Comparison of ENCODE assay signal across 23 cellular contexts in genomic region chrX:136598631-136599030, GRCh38. TPM values are rescaled to one million over a fixed set of nuclear protein-coding genes. Genes with fewer than 3 reads are reported as not detected.
A peak's percentile ranks its signal among the peaks of the same experiment; 100 is the strongest.
DNase-seq lines count a peak whose midpoint lies in the region; ATAC-seq and TF ChIP-seq lines count a peak whose summit lies in the region.
"Had no signal": no experiment of that assay in that cellular context is flagged by ENCODE, and none has a peak within 500 bp of the region (broad histone marks: within the 10 kb centered on the region; RNA-seq: fewer than 3 reads in every experiment).

No MANE protein-coding gene starts in this region.

- WGBS in mammary epithelial cell (ENCODE audit: low coverage, missing lambda C conversion rate) = 68% methylated on average over 8 of the region's 8 CpGs

- CTCF ChIA-PET in mammary epithelial cell (lab: Charles Lee; ENCODE audit: low non-redundant PET) = interaction anchor here (0.6 kb wide), 1 partner anchor 282 kb away, joined by 4 read pairs; the partner anchor contains the start of gene RBMX
- CTCF ChIA-PET in MCF 10A (lab: Yijun Ruan, JAX) = interaction anchor here (0.7 kb wide), 1 partner anchor 234 kb away, joined by 3 read pairs; no protein-coding TSS in a partner anchor
- CTCF ChIA-PET in T-cell (lab: Charles Lee) = no interaction called here
- CTCF ChIA-PET in activated naive CD4-positive, alpha-beta T cell treated with anti-CD3 and anti-CD28 coated beads, Interleukin-2, amount 10 ng/mL, durations not matched to agents 7 days and 5 days (lab: Charles Lee) = interaction anchor here (0.6 to 0.9 kb wide), 3 partner anchors 8 to 166 kb away, joined by 3 to 4 read pairs (median 3); no protein-coding TSS in a partner anchor

- H3K27me3 Mint-ChIP-seq in MCF 10A (ENCODE audit: insufficient read depth, unreplicated experiment) (peaks cover 27% of the 10 kb centered on the region), T-cell (peaks cover 0 to 16% of the 10 kb centered on the region in 2 donors)
- H3K27me3 Mint-ChIP-seq in activated naive CD4-positive, alpha-beta T cell treated with anti-CD3 and anti-CD28 coated beads, Interleukin-2, amount 10 ng/mL, durations not matched to agents 7 days and 5 days = no peaks in the 10 kb centered on the region

- intact Hi-C loops in mammary epithelial cell (cut with micrococcal nuclease) = no loop called here
- intact Hi-C loops in MCF 10A (cut with micrococcal nuclease) = no loop called here
- intact Hi-C loops in colonic mucosa (cut with DNase I) = no loop called here

- BruUV-seq in mammary epithelial cell (replicated peaks; lab: Mats Ljungman, UMichigan) (no TSS peak), MCF 10A (replicated peaks; lab: Mats Ljungman, UMichigan) (no TSS peak)

- peaks cover 15% of the 10 kb centered on the region for H3K9me3 Mint-ChIP-seq in MCF 10A (ENCODE audit: unreplicated experiment)
- H3K9me3 Mint-ChIP-seq in T-cell = no peaks in the 10 kb centered on the region
- H3K9me3 Mint-ChIP-seq in activated naive CD4-positive, alpha-beta T cell treated with anti-CD3 and anti-CD28 coated beads, Interleukin-2, amount 10 ng/mL, durations not matched to agents 7 days and 5 days = no peaks in the 10 kb centered on the region

- no peak overlapping the region for H3K27ac ChIP-seq in mammary epithelial cell (ENCODE audit: insufficient read depth, low read depth, low read length)
- no peak overlapping the region for H3K27ac ChIP-seq in colonic mucosa
- H3K27ac ChIP-seq: gastroesophageal sphincter, lower lobe of right lung, neutrophil, SK-N-MC, transverse colon had no signal

- DNase-seq in mammary epithelial cell = peak; percentile 48
- no peak for DNase-seq in MCF 10A (ENCODE audit: unreplicated experiment)
- DNase-seq in T-cell = no peak
- no peak for DNase-seq in activated naive CD4-positive, alpha-beta T cell treated with anti-CD3 and anti-CD28 coated beads, Interleukin-2, amount 10 ng/mL, durations not matched to agents 7 days and 5 days
- DNase-seq in stimulated activated CD4-positive, alpha-beta T cell treated with anti-CD3 and anti-CD28 coated beads, Interleukin-4, amount 100 ng/mL, for 24 hours = peak; percentile 54
- DNase-seq in COLO668 (lab: John Stamatoyannopoulos, UW; ENCODE audit: unreplicated experiment) = no peak
- DNase-seq in activated gamma-delta T cell (lab: John Stamatoyannopoulos, UW) = no peak
- DNase-seq in colonic mucosa = no peak
- DNase-seq: activated CD4-positive, CD25-positive, alpha-beta regulatory T cell treated with anti-CD3 and anti-CD28 coated beads, Interleukin-2, amount 50 U/mL, for 72 hours; aorta; DMS153; GDM1; kidney; lower lobe of right lung; NCI-H1417 treated with DMSO at 0.1 percent for 48 hours; NCI-H524 treated with DMSO at 0.1 percent for 48 hours; transverse colon had no signal

- no peak overlapping the region for H3K27ac Mint-ChIP-seq in MCF 10A (ENCODE audit: low read depth, unreplicated experiment)
- H3K27ac Mint-ChIP-seq in T-cell = peak overlapping the region; percentile 78 to 90
- peak overlapping the region; percentile 71 for H3K27ac Mint-ChIP-seq in activated naive CD4-positive, alpha-beta T cell treated with anti-CD3 and anti-CD28 coated beads, Interleukin-2, amount 10 ng/mL, durations not matched to agents 7 days and 5 days

- H3K4me3 ChIP-seq in mammary epithelial cell (replicated peaks in 1 of 3; ENCODE audit: insufficient read depth in 1 of 3, low read depth in 2 of 3, low read length in 3 of 3) (no peak overlapping the region), colonic mucosa (no peak overlapping the region)
- H3K4me3 ChIP-seq: gastroesophageal sphincter, lower lobe of right lung, SK-N-MC, transverse colon had no signal

- no peaks in the 10 kb centered on the region for H3K4me1 ChIP-seq in mammary epithelial cell (ENCODE audit: insufficient read depth, low read length)
- no peaks in the 10 kb centered on the region for H3K4me1 ChIP-seq in colonic mucosa
- H3K4me1 ChIP-seq: gastroesophageal sphincter, lower lobe of right lung, transverse colon had no signal

- no peaks in the 10 kb centered on the region for H3K9me3 ChIP-seq in mammary epithelial cell (replicated peaks; ENCODE audit: insufficient read depth, low read length)
- H3K9me3 ChIP-seq in colonic mucosa = no peaks in the 10 kb centered on the region
- H3K9me3 ChIP-seq: gastroesophageal sphincter, lower lobe of right lung, neutrophil, transverse colon had no signal

- no peak overlapping the region for H3K4me3 Mint-ChIP-seq in MCF 10A (ENCODE audit: unreplicated experiment)
- peak overlapping the region; percentile 21 to 44 (median 24) for H3K4me3 Mint-ChIP-seq in T-cell
- H3K4me3 Mint-ChIP-seq in activated naive CD4-positive, alpha-beta T cell treated with anti-CD3 and anti-CD28 coated beads, Interleukin-2, amount 10 ng/mL, durations not matched to agents 7 days and 5 days = no peak overlapping the region

- H3K36me3 ChIP-seq in mammary epithelial cell (ENCODE audit: insufficient read depth, low read length) (no peaks in the 10 kb centered on the region), colonic mucosa (no peaks in the 10 kb centered on the region)
- H3K36me3 ChIP-seq: gastroesophageal sphincter, lower lobe of right lung, neutrophil, transverse colon had no signal

- H2AFZ ChIP-seq in mammary epithelial cell (ENCODE audit: low read depth, low read length) = no peak overlapping the region

- no peaks in the 10 kb centered on the region for H3K4me1 Mint-ChIP-seq in MCF 10A (ENCODE audit: insufficient read depth, unreplicated experiment)
- H3K4me1 Mint-ChIP-seq in T-cell = peaks cover 21 to 54% (median 23%) of the 10 kb centered on the region in 3 donors
- peaks cover 26% of the 10 kb centered on the region for H3K4me1 Mint-ChIP-seq in activated naive CD4-positive, alpha-beta T cell treated with anti-CD3 and anti-CD28 coated beads, Interleukin-2, amount 10 ng/mL, durations not matched to agents 7 days and 5 days

- H3K36me3 Mint-ChIP-seq in MCF 10A (ENCODE audit: insufficient read depth, unreplicated experiment) (no peaks in the 10 kb centered on the region), T-cell (no peaks in the 10 kb centered on the region)
- H3K36me3 Mint-ChIP-seq in activated naive CD4-positive, alpha-beta T cell treated with anti-CD3 and anti-CD28 coated beads, Interleukin-2, amount 10 ng/mL, durations not matched to agents 7 days and 5 days = peaks cover 7% of the 10 kb centered on the region

- H3K27me3 ChIP-seq in mammary epithelial cell (ENCODE audit: insufficient read depth, low read length) (no peaks in the 10 kb centered on the region), colonic mucosa (no peaks in the 10 kb centered on the region)
- H3K27me3 ChIP-seq: gastroesophageal sphincter, neutrophil, transverse colon had no signal

- H4K20me1 ChIP-seq in mammary epithelial cell (ENCODE audit: insufficient read depth, low read length) = no peaks in the 10 kb centered on the region

- ATAC-seq in T-cell (replicated peaks in 1 of 4) = peak in 1 of 4 experiments; percentile 82
- ATAC-seq: esophagus mucosa, gastroesophageal sphincter, lower lobe of right lung had no signal

- in situ Hi-C loops in mammary epithelial cell (cut with MboI; ENCODE audit: low sequenced_read_pairs in 2 of 2) = no loop called here

- POLR2A ChIA-PET in MCF 10A (lab: Yijun Ruan, JAX) = interaction anchor here (0.7 kb wide), 1 partner anchor 189 kb away, joined by 3 read pairs; no protein-coding TSS in a partner anchor
- POLR2A ChIA-PET in T-cell (lab: Charles Lee) = no interaction called here

- dilution Hi-C loops in mammary epithelial cell (cut with HindIII; ENCODE audit: low sequenced_read_pairs) = no loop called here

- no peak overlapping the region for H3K4me2 ChIP-seq in mammary epithelial cell (ENCODE audit: insufficient read depth, low read depth, low read length)

- TF ChIP-seq CTCF in mammary epithelial cell (conservative IDR thresholded peaks at IDR 0.05 in 1 of 2, IDR thresholded peaks at IDR 0.05 in 1 of 2; ENCODE audit: extremely low read depth in 1 of 2, insufficient read depth in 1 of 2, low read depth in 1 of 2, low read length in 2 of 2) = no peak
- no peak for TF ChIP-seq CTCF in MCF 10A (IDR thresholded peaks at IDR 0.05; ENCODE audit: unreplicated experiment)
- TF ChIP-seq CTCF in colonic mucosa (IDR thresholded peaks at IDR 0.05) = no peak

- H3K9ac ChIP-seq in mammary epithelial cell (ENCODE audit: insufficient read depth, low read length) (no peak overlapping the region), colonic mucosa (ENCODE audit: low read depth in 2 of 2, low read length in 2 of 2) (no peak overlapping the region)

- no peaks in the 10 kb centered on the region for H3K79me2 ChIP-seq in mammary epithelial cell (ENCODE audit: insufficient read depth, low read length)

RNA-seq across cellular contexts. Expression of gene CD40LG, which starts 49.3 kb away (rescaled TPM):
- total RNA-seq in mammary epithelial cell = not detected
- not detected for polyA plus RNA-seq in mammary epithelial cell
- not detected for polyA minus RNA-seq in mammary epithelial cell
- total RNA-seq in MCF 10A (2022) = not detected in 2 replicates
- 10 to 100 TPM; 23.8 to 38.4 (median 37.1) TPM for total RNA-seq in T-cell
- under 1 TPM; 0.44 to 0.69 TPM for total RNA-seq in colonic mucosa
- total RNA-seq: esophagus mucosa, M059J, RPMI7951 had no signal
- polyA plus RNA-seq: aorta had no signal

Comparison
In these comparisons a context has a peak if more than half of its experiments do, and no peak if none do; other contexts are left out.
1. DNase-seq: peak in mammary epithelial cell (single experiment) and stimulated activated CD4-positive, alpha-beta T cell treated with anti-CD3 and anti-CD28 coated beads, Interleukin-4, amount 100 ng/mL, for 24 hours (single experiment); none in MCF 10A (single experiment), T-cell (0 of 34), activated naive CD4-positive, alpha-beta T cell treated with anti-CD3 and anti-CD28 coated beads, Interleukin-2, amount 10 ng/mL, durations not matched to agents 7 days and 5 days (single experiment), COLO668 (single experiment), activated gamma-delta T cell (single experiment) and colonic mucosa (single experiment).
2. H3K4me3 Mint-ChIP-seq: peak in T-cell (3 of 3); none in MCF 10A (single experiment) and activated naive CD4-positive, alpha-beta T cell treated with anti-CD3 and anti-CD28 coated beads, Interleukin-2, amount 10 ng/mL, durations not matched to agents 7 days and 5 days (single experiment).
3. RNA of gene CD40LG, which starts 49.3 kb away (total RNA-seq): 23.8 to 38.4 TPM in T-cell; 0.44 to 0.69 TPM in colonic mucosa, not detected in mammary epithelial cell and not detected in MCF 10A; every median in the first group is over 10 times any median in the second.
4. CTCF ChIA-PET loops: an anchor here in mammary epithelial cell (0.6 kb wide), MCF 10A (0.7 kb wide) and activated naive CD4-positive, alpha-beta T cell treated with anti-CD3 and anti-CD28 coated beads, Interleukin-2, amount 10 ng/mL, durations not matched to agents 7 days and 5 days (0.6 to 0.9 kb wide); none called in T-cell.